Comparison of ENCODE assay signal across 18 cellular contexts in the genomic region with DNA sequence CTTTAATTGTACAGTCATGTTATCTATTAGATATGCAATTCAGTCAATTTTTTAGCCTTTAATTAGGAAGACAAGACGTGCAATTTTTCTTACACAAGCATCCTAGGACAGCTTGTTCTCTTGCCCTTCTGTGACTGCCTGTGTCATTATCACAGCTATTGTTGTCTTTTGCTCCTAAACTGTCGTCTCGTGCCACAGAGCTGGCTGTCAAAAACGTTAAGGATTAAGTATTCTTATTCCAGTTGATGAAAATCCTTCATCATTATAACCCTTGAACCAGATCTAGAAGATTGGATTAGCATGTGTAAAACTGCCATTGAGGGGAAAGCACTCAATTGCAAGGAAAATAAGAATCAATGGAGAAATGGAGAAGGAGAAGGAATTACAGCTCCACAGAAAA. TPM values are rescaled to one million over a fixed set of nuclear protein-coding genes. Genes with fewer than 3 reads are reported as not detected.
DNase-seq lines count a peak whose midpoint lies in the region; FAIRE-seq and TF ChIP-seq lines count a peak whose summit lies in the region.
"Had no signal": no experiment of that assay in that cellular context is flagged by ENCODE, and none has a peak within 500 bp of the region (broad histone marks: within the 10 kb centered on the region; RNA-seq: fewer than 3 reads in every experiment).

No MANE protein-coding gene starts in this region.

- H3K4me2 ChIP-seq in OCI-LY3 (ENCODE audit: low read length) = peak overlapping the region; percentile 75
- H3K4me2 ChIP-seq: GM23338 had no signal

- BruUV-seq in Calu3 (replicated peaks; lab: Mats Ljungman, UMichigan) = no TSS peak

- TF ChIP-seq CTCF in D721Med (IDR thresholded peaks at IDR 0.05; ENCODE audit: insufficient read depth, missing control alignments) = no peak
- no peak for TF ChIP-seq CTCF in OCI-LY3 (IDR thresholded peaks at IDR 0.05; ENCODE audit: low read depth, low read length)
- no peak for TF ChIP-seq CTCF in mesothelial cell of epicardium (IDR thresholded peaks at IDR 0.05; ENCODE audit: unreplicated experiment)
- no peak for TF ChIP-seq CTCF in Calu3 (IDR thresholded peaks at IDR 0.05; ENCODE audit: unreplicated experiment)

- peak; percentile 30 for DNase-seq in D341Med (ENCODE audit: low spot score)
- DNase-seq in D721Med (ENCODE audit: insufficient read length, low spot score) = no peak
- DNase-seq in NCI-H226 = no peak
- DNase-seq in mesothelial cell of epicardium (ENCODE audit: low spot score in 2 of 2, unreplicated experiment in 2 of 2) = no peak
- DNase-seq in Calu3 = no peak
- DNase-seq: C1 segment of cervical spinal cord; CD4-positive, alpha-beta memory T cell; COR-L47; DMS79 treated with DMSO at 0.1 percent for 48 hours; GF-D8; H9 had no signal

- H3K27me3 ChIP-seq in OCI-LY3 (ENCODE audit: low read depth, low read length) = no peaks in the 10 kb centered on the region

- peak; percentile 85 for FAIRE-seq in D721Med (lab: Jason Lieb, UNC)
- FAIRE-seq: GM12891, GM18507 had no signal

- H3K9me3 ChIP-seq in OCI-LY3 (ENCODE audit: insufficient read depth, low read length) = no peaks in the 10 kb centered on the region

- H3K4me3 ChIP-seq in OCI-LY3 (ENCODE audit: low read length) = peak overlapping the region; percentile 57
- H3K4me3 ChIP-seq: GM23338 had no signal

- no peak overlapping the region for H2AFZ ChIP-seq in OCI-LY3 (ENCODE audit: low read depth, low read length)
- H2AFZ ChIP-seq: GM23338 had no signal

- H3K4me1 ChIP-seq in OCI-LY3 (ENCODE audit: low read length) = peaks cover 61% of the 10 kb centered on the region

- no peaks in the 10 kb centered on the region for H3K79me2 ChIP-seq in OCI-LY3 (ENCODE audit: low read length)

- H3K36me3 Mint-ChIP-seq in mesothelial cell of epicardium (no peaks in the 10 kb centered on the region), Calu3 (ENCODE audit: insufficient read depth, unreplicated experiment) (no peaks in the 10 kb centered on the region)
- H3K36me3 Mint-ChIP-seq: CD4-positive, alpha-beta memory T cell had no signal

- no peak overlapping the region for H3K27ac Mint-ChIP-seq in mesothelial cell of epicardium
- H3K27ac Mint-ChIP-seq in Calu3 (ENCODE audit: unreplicated experiment) = no peak overlapping the region
- H3K27ac Mint-ChIP-seq: CD4-positive, alpha-beta memory T cell; GM23338; H9 had no signal

- intact Hi-C loops in Calu3 (cut with micrococcal nuclease; ENCODE audit: unreplicated experiment) = no loop called here

- H3K36me3 ChIP-seq in OCI-LY3 (replicated peaks; ENCODE audit: low read depth, low read length) = no peaks in the 10 kb centered on the region

- H4K20me1 ChIP-seq in OCI-LY3 (ENCODE audit: insufficient read depth, low read length) = no peaks in the 10 kb centered on the region

- H3K4me3 Mint-ChIP-seq in mesothelial cell of epicardium (no peak overlapping the region), Calu3 (ENCODE audit: low read depth, unreplicated experiment) (no peak overlapping the region)
- H3K4me3 Mint-ChIP-seq: CD4-positive, alpha-beta memory T cell; GM23338; H9 had no signal

- H3K9me3 Mint-ChIP-seq in mesothelial cell of epicardium (no peaks in the 10 kb centered on the region), Calu3 (ENCODE audit: low read depth, unreplicated experiment) (no peaks in the 10 kb centered on the region)
- H3K9me3 Mint-ChIP-seq: CD4-positive, alpha-beta memory T cell; GM23338; H9 had no signal

- H3K27me3 Mint-ChIP-seq in mesothelial cell of epicardium (ENCODE audit: low read depth) (peaks cover 10% of the 10 kb centered on the region), Calu3 (ENCODE audit: unreplicated experiment) (peaks cover 65% of the 10 kb centered on the region)

- peak overlapping the region; percentile 91 for H3K27ac ChIP-seq in OCI-LY3 (ENCODE audit: low read length)

- peak overlapping the region; percentile 61; the same call in 1 of the 2 replicates for H3K9ac ChIP-seq in OCI-LY3 (ENCODE audit: low read length)

- H3K4me1 Mint-ChIP-seq in mesothelial cell of epicardium (no peaks in the 10 kb centered on the region), Calu3 (ENCODE audit: low read depth, unreplicated experiment) (no peaks in the 10 kb centered on the region)
- H3K4me1 Mint-ChIP-seq: CD4-positive, alpha-beta memory T cell had no signal

- CTCF ChIA-PET in Calu3 (lab: Charles Lee) = no interaction called here

RNA-seq across cellular contexts. Expression of a gene that starts 43.8 kb away (rescaled TPM):
- total RNA-seq in mesothelial cell of epicardium (0.27 to 0.96 TPM (median 0.61 TPM) in 3 replicates), Calu3 (2022) (not detected in 2 replicates)
- total RNA-seq: A172, A673, G401 had no signal

RNA-seq across cellular contexts. Expression of a gene that starts 51.1 kb away (rescaled TPM):
- total RNA-seq in mesothelial cell of epicardium (2.9 to 3.2 TPM (median 3.1 TPM) in 3 replicates), Calu3 (2022) (not detected in 2 replicates)
- total RNA-seq: A673; CD4-positive, alpha-beta memory T cell; G401 had no signal
